Comparison of ENCODE assay signal across 15 cellular contexts in the genomic region with DNA sequence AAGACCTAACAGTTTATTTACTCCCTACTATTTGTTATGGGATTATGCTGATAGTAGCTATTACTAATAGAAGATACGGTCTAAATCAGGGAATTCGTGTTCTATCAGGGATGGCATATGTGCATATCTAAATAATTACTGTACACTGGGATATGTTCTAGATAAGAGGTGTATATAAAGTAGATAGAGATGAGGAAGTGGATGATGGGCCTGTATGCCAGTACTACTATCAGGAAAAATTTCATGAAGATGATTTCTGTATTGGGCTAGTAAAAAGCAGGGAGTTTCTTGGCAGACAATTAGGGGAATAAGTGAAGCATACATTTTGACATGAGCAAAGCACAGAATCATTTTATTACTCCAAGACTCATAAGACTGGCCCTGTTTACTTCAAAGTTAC.
"Had no signal": no experiment of that assay in that cellular context is flagged by ENCODE, and none has a peak within 500 bp of the region (broad histone marks: within the 10 kb centered on the region; RNA-seq: fewer than 3 reads in every experiment).

No MANE protein-coding gene starts in this region.

- H3K4me3 Mint-ChIP-seq: activated CD4-positive, alpha-beta memory T cell treated with anti-CD3 and anti-CD28 coated beads for 36 hours; activated naive CD8-positive, alpha-beta T cell treated with anti-CD3 and anti-CD28 coated beads, Interleukin-2, amount 50 U/mL, for 24 hours; activated T-helper 1 cell treated with anti-CD3 and anti-CD28 coated beads, Interleukin-12 subunit alpha, Interleukin-12 subunit beta, Interleukin-2, Interleukin-4 antibody, amounts not matched to agents 30 ng/mL and 10 ng/mL and 1 ng/mL, durations not matched to agents 14 hours and 24 hours and 36 hours had no signal

- H3K9me3 ChIP-seq: gastroesophageal sphincter, prostate gland, right lobe of liver had no signal

- H3K27me3 Mint-ChIP-seq: activated CD4-positive, alpha-beta memory T cell treated with anti-CD3 and anti-CD28 coated beads for 36 hours; activated naive CD8-positive, alpha-beta T cell treated with anti-CD3 and anti-CD28 coated beads, Interleukin-2, amount 50 U/mL, for 24 hours had no signal

- H3K36me3 ChIP-seq: gastroesophageal sphincter, prostate gland, right lobe of liver had no signal

- DNase-seq: activated CD4-positive, alpha-beta memory T cell treated with anti-CD3 and anti-CD28 coated beads for 36 hours; activated CD4-positive, alpha-beta T cell treated with anti-CD3 and anti-CD28 coated beads for 1 hour; activated CD8-positive, alpha-beta memory T cell treated with anti-CD3 and anti-CD28 coated beads, Interleukin-2, amount 50 U/mL, for 4 hours; activated naive CD4-positive, alpha-beta T cell; activated naive CD8-positive, alpha-beta T cell treated with anti-CD3 and anti-CD28 coated beads, Interleukin-2, amount 50 U/mL, for 24 hours; effector CD4-positive, alpha-beta T cell; left ventricle myocardium superior; right lobe of liver; stimulated activated CD4-positive, alpha-beta T cell treated with anti-CD3 and anti-CD28 coated beads, Interleukin-12 subunit alpha, Interleukin-12 subunit beta, amount 100 ng/mL, for 4 hours; stimulated activated naive CD4-positive, alpha-beta T cell treated with Interleukin-2 at 50 U/mL for 16 hours; T-helper 2 cell had no signal

- H3K27me3 ChIP-seq: gastroesophageal sphincter, right lobe of liver had no signal

- H3K27ac ChIP-seq: coronary artery, gastroesophageal sphincter, prostate gland, right lobe of liver had no signal

- H3K4me3 ChIP-seq: coronary artery, gastroesophageal sphincter, prostate gland, right lobe of liver had no signal

- H3K27ac Mint-ChIP-seq: activated CD4-positive, alpha-beta memory T cell treated with anti-CD3 and anti-CD28 coated beads for 36 hours; activated naive CD8-positive, alpha-beta T cell treated with anti-CD3 and anti-CD28 coated beads, Interleukin-2, amount 50 U/mL, for 24 hours; activated T-helper 1 cell treated with anti-CD3 and anti-CD28 coated beads, Interleukin-12 subunit alpha, Interleukin-12 subunit beta, Interleukin-2, Interleukin-4 antibody, amounts not matched to agents 30 ng/mL and 10 ng/mL and 1 ng/mL, durations not matched to agents 14 hours and 24 hours and 36 hours had no signal

- H3K4me1 ChIP-seq: prostate gland had no signal

- H3K36me3 Mint-ChIP-seq: activated CD4-positive, alpha-beta memory T cell treated with anti-CD3 and anti-CD28 coated beads for 36 hours had no signal

- H3K9me3 Mint-ChIP-seq: activated CD4-positive, alpha-beta memory T cell treated with anti-CD3 and anti-CD28 coated beads for 36 hours; activated naive CD8-positive, alpha-beta T cell treated with anti-CD3 and anti-CD28 coated beads, Interleukin-2, amount 50 U/mL, for 24 hours; activated T-helper 1 cell treated with anti-CD3 and anti-CD28 coated beads, Interleukin-12 subunit alpha, Interleukin-12 subunit beta, Interleukin-2, Interleukin-4 antibody, amounts not matched to agents 30 ng/mL and 10 ng/mL and 1 ng/mL, durations not matched to agents 14 hours and 24 hours and 36 hours had no signal
